Comparison of ENCODE assay signal across 11 cellular contexts in the genomic region with DNA sequence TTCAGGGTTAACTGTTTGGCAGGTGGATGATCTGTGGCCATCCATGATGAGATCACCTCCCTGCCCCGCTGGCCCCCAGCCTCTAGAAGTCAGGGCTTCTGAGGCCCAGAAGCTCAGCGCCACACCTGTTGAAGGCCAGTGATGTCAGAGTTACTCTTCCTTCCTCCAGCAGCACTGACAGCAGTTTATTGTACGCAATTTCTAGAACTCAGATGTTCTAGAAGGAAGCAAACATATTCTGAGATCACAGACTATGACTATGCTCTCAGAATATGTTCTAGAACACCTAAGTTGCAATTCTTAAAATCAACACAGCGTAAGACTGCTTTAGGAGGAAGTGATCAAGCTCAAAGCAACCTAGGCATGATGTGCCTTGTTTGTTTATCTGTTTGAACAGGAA.
DNase-seq lines count a peak whose midpoint lies in the region; ATAC-seq, FAIRE-seq and TF ChIP-seq lines count a peak whose summit lies in the region.
"Had no signal": no experiment of that assay in that cellular context is flagged by ENCODE, and none has a peak within 500 bp of the region (broad histone marks: within the 10 kb centered on the region; RNA-seq: fewer than 3 reads in every experiment).

No MANE protein-coding gene starts in this region.

- H3K27ac Mint-ChIP-seq in effector memory CD8-positive, alpha-beta T cell = peak overlapping the region; percentile 84 to 92

- FAIRE-seq in GM19239 (lab: Jason Lieb, UNC) (peak; percentile 11), GM12892 (lab: Jason Lieb, UNC) (no peak)

- intact Hi-C loops in sigmoid colon (cut with DNase I) = no loop called here

- no peaks in the 10 kb centered on the region for H3K27me3 ChIP-seq in sigmoid colon

- no peak overlapping the region for H3K4me3 ChIP-seq in sigmoid colon

- ATAC-seq in effector memory CD8-positive, alpha-beta T cell (replicated peaks) = peak; percentile 52

- peaks cover 0 to 12% (median 0%) of the 10 kb centered on the region in 4 donors for H3K36me3 ChIP-seq in sigmoid colon

- DNase-seq in GM19239 (ENCODE audit: insufficient read length, low spot score) = no peak
- DNase-seq in SHP77 treated with DMSO at 0.1 percent for 48 hours (lab: John Stamatoyannopoulos, UW) = peak; percentile 13
- no peak for DNase-seq in effector memory CD8-positive, alpha-beta T cell
- DNase-seq in sigmoid colon = no peak
- no peak for DNase-seq in NCI-H1436 (lab: John Stamatoyannopoulos, UW)
- DNase-seq in SK-N-DZ (ENCODE audit: low spot score) = no peak
- DNase-seq in GM12892 (ENCODE audit: insufficient read length) = no peak
- no peak for DNase-seq in GM10266 (ENCODE audit: extremely low spot score)
- DNase-seq: NCI-H1694 treated with DMSO at 0.1 percent for 48 hours; nucleus accumbens; stimulated activated naive CD4-positive, alpha-beta T cell treated with Interleukin-2 at 50 U/mL for 16 hours had no signal

- peaks cover 61 to 77% of the 10 kb centered on the region in 2 donors for H3K4me1 Mint-ChIP-seq in effector memory CD8-positive, alpha-beta T cell (ENCODE audit: low read depth in 2 of 2)

- peaks cover 80% of the 10 kb centered on the region for H3K36me3 Mint-ChIP-seq in effector memory CD8-positive, alpha-beta T cell (ENCODE audit: insufficient read depth)

- H3K9me3 ChIP-seq in sigmoid colon = no peaks in the 10 kb centered on the region

- no peaks in the 10 kb centered on the region for H3K9me3 Mint-ChIP-seq in effector memory CD8-positive, alpha-beta T cell

- peak overlapping the region; percentile 53 to 58 for H3K4me3 Mint-ChIP-seq in effector memory CD8-positive, alpha-beta T cell

- WGBS in sigmoid colon, 2 donors = 27 to 59% methylated on average over 4 of the region's 4 CpGs

- no peak for TF ChIP-seq EP300 in sigmoid colon (IDR thresholded peaks at IDR 0.05)

- H3K27ac ChIP-seq in sigmoid colon = peak overlapping the region in 3 of 4 donors; percentile 24 to 50 (median 42)

- no peaks in the 10 kb centered on the region for H3K27me3 Mint-ChIP-seq in effector memory CD8-positive, alpha-beta T cell

- TF ChIP-seq CTCF in sigmoid colon (IDR thresholded peaks at IDR 0.05) = no peak
- TF ChIP-seq CTCF in GM10266 (IDR thresholded peaks at IDR 0.05; ENCODE audit: control insufficient read depth, insufficient read depth, low read depth, missing control alignments) = no peak

- peaks cover 0 to 38% (median 17%) of the 10 kb centered on the region in 4 donors for H3K4me1 ChIP-seq in sigmoid colon

- TF ChIP-seq POLR2A in sigmoid colon (IDR thresholded peaks at IDR 0.05) (no peak), GM12892 (IDR thresholded peaks at IDR 0.05; ENCODE audit: low read depth, low read length) (no peak)
